ENCODE assay signal across 9 cellular contexts in the genomic region with DNA sequence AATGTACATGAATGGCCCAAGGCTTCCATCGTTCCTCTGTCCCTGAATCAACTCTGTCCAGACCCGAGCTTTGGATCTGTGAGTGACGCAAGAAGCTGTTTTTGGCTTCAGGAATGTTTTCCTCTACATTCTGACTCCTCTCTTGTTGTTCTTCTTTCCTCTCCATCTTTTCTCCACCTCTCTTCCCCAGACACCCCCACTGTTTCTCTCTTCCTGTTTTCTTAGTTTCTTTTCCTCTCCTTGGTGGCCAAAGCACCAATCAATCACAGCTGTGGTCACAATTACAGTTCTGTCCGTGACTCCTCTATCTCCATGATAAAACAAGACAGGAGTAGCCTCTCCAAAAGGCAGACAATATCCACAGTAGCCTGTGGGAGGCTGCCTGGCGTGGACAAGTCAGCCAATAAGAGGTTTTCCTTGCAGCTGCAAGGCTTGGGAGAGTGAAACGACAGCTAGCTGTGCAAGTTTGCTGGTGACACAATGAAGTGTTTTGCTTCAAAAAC. TPM values are rescaled to one million over a fixed set of nuclear protein-coding genes. Genes with fewer than 3 reads are reported as not detected.
DNase-seq lines count a peak whose midpoint lies in the region; ATAC-seq, FAIRE-seq and TF ChIP-seq lines count a peak whose summit lies in the region.
"Had no signal": no experiment of that assay in that cellular context is flagged by ENCODE, and none has a peak within 500 bp of the region (broad histone marks: within the 10 kb centered on the region; RNA-seq: fewer than 3 reads in every experiment).

No MANE protein-coding gene starts in this region.

- ATAC-seq in right lobe of liver (peak; percentile 47 to 68 (median 55)), thoracic aorta (ENCODE audit: insufficient number of reproducible peaks, low FRiP score, low read depth) (peak; percentile 55), GM21717 (IDR thresholded peaks at IDR 0.05; ENCODE audit: unreplicated experiment) (no peak), PC-3 (no peak)
- ATAC-seq: activated T-cell treated with anti-CD3 and anti-CD28 coated beads, Interleukin-2, amount 50 U/mL, for 4 hours had no signal

- no peaks in the 10 kb centered on the region for H4K20me1 ChIP-seq in mammary epithelial cell (ENCODE audit: insufficient read depth, low read length)
- H4K20me1 ChIP-seq in PC-3 (ENCODE audit: low read length), result no peaks in the 10 kb centered on the region

- H3K9me3 ChIP-seq in mammary epithelial cell (replicated peaks; ENCODE audit: insufficient read depth, low read length) (no peaks in the 10 kb centered on the region), right lobe of liver (no peaks in the 10 kb centered on the region), thoracic aorta (no peaks in the 10 kb centered on the region), PC-3 (ENCODE audit: low read length) (no peaks in the 10 kb centered on the region)

- H3K79me2 ChIP-seq in mammary epithelial cell (ENCODE audit: insufficient read depth, low read length), result no peaks in the 10 kb centered on the region
- no peaks in the 10 kb centered on the region for H3K79me2 ChIP-seq in PC-3 (ENCODE audit: low read length)

- no peaks in the 10 kb centered on the region for H3K27me3 ChIP-seq in mammary epithelial cell (ENCODE audit: insufficient read depth, low read length)
- no peaks in the 10 kb centered on the region for H3K27me3 ChIP-seq in right lobe of liver
- H3K27me3 ChIP-seq in thoracic aorta (replicated peaks; ENCODE audit: insufficient read depth), result no peaks in the 10 kb centered on the region
- no peaks in the 10 kb centered on the region for H3K27me3 ChIP-seq in PC-3 (ENCODE audit: low read length)

- CTCF ChIA-PET in mammary epithelial cell (lab: Charles Lee; ENCODE audit: low non-redundant PET), result no interaction called here
- CTCF ChIA-PET in PC-3 (lab: Charles Lee), result no interaction called here

- H3F3A ChIP-seq in PC-3 (ENCODE audit: low read length, unreplicated experiment), result no peaks in the 10 kb centered on the region

- peak; percentile 86 for FAIRE-seq in HTR-8/SVneo (lab: Jason Lieb, UNC)

- BruUV-seq in mammary epithelial cell (replicated peaks; lab: Mats Ljungman, UMichigan) (no TSS peak), PC-3 (replicated peaks; lab: Mats Ljungman, UMichigan) (no TSS peak)

- no peak for TF ChIP-seq POLR2A in right lobe of liver (IDR thresholded peaks at IDR 0.05)

- intact Hi-C loops in mammary epithelial cell (cut with micrococcal nuclease) (loop anchor here (5.0 to 10.0 kb wide), 2 partner anchors 204 to 653 kb away; no protein-coding TSS in a partner anchor), right lobe of liver (cut with DNase I) (no loop called here), PC-3 (cut with micrococcal nuclease) (no loop called here)

- peak overlapping the region; percentile 45 for H3K4me2 ChIP-seq in mammary epithelial cell (ENCODE audit: insufficient read depth, low read depth, low read length)
- H3K4me2 ChIP-seq in PC-3 (ENCODE audit: low read length), result no peak overlapping the region

- H3K9me2 ChIP-seq in PC-3 (replicated peaks; ENCODE audit: low read length), result no peaks in the 10 kb centered on the region

- 6% methylated on average over 6 of the region's 6 CpGs for WGBS in mammary epithelial cell (ENCODE audit: low coverage, missing lambda C conversion rate)
- 8% methylated on average over 6 of the region's 6 CpGs for WGBS in right lobe of liver (ENCODE audit: insufficient coverage, low coverage, low lambda C conversion rate, missing lambda C conversion rate)

- H2AFZ ChIP-seq in mammary epithelial cell (ENCODE audit: low read depth, low read length) (peak overlapping the region; percentile 87), PC-3 (ENCODE audit: low read length) (no peak overlapping the region)

- DNase-seq in HTR-8/SVneo (ENCODE audit: insufficient read length, low spot score) (no peak), mammary epithelial cell (peak; percentile 23), right lobe of liver (peak in 1 of 3 donors; percentile 66), thoracic aorta (ENCODE audit: low spot score) (no peak), NCI-H774 (lab: John Stamatoyannopoulos, UW) (no peak), PC-3 (no peak)
- DNase-seq in activated naive CD4-positive, alpha-beta T cell treated with Interleukin-2 at 50 U/mL for 16 hours, result no peak
- DNase-seq: activated T-cell treated with anti-CD3 and anti-CD28 coated beads, Interleukin-2, amount 50 U/mL, for 4 hours had no signal

- H3K36me3 ChIP-seq in mammary epithelial cell (ENCODE audit: insufficient read depth, low read length) (no peaks in the 10 kb centered on the region), right lobe of liver (no peaks in the 10 kb centered on the region), thoracic aorta (no peaks in the 10 kb centered on the region), PC-3 (ENCODE audit: low read depth, low read length) (no peaks in the 10 kb centered on the region)

- dilution Hi-C loops in mammary epithelial cell (cut with HindIII; ENCODE audit: low sequenced_read_pairs), result no loop called here

- in situ Hi-C loops in mammary epithelial cell (cut with MboI; ENCODE audit: low sequenced_read_pairs in 2 of 2), result loop anchor here in 1 of 2 donors (5.0 to 25.0 kb wide), 3 partner anchors 136 to 876 kb away; no protein-coding TSS in a partner anchor

- TF ChIP-seq CTCF in mammary epithelial cell (conservative IDR thresholded peaks at IDR 0.05 in 1 of 2, IDR thresholded peaks at IDR 0.05 in 1 of 2; ENCODE audit: extremely low read depth in 1 of 2, insufficient read depth in 1 of 2, low read depth in 1 of 2, low read length in 2 of 2) (no peak), right lobe of liver (IDR thresholded peaks at IDR 0.05) (no peak), thoracic aorta (IDR thresholded peaks at IDR 0.05) (no peak), PC-3 (conservative IDR thresholded peaks at IDR 0.05; ENCODE audit: low read depth, low read length) (no peak)

- no peak overlapping the region for H3K4me3 ChIP-seq in mammary epithelial cell (replicated peaks in 1 of 3; ENCODE audit: insufficient read depth in 1 of 3, low read depth in 2 of 3, low read length in 3 of 3)
- peak overlapping the region in 2 of 3 donors; percentile 14 to 17 for H3K4me3 ChIP-seq in right lobe of liver
- peak overlapping the region; percentile 64 for H3K4me3 ChIP-seq in thoracic aorta
- H3K4me3 ChIP-seq in PC-3 (ENCODE audit: low read length), result no peak overlapping the region

- H3K4me1 ChIP-seq in mammary epithelial cell (ENCODE audit: insufficient read depth, low read length) (peaks cover 5% of the 10 kb centered on the region), right lobe of liver (peaks cover 0 to 78% (median 18%) of the 10 kb centered on the region in 4 donors), thoracic aorta (ENCODE audit: control insufficient read depth in 1 of 2, low read depth in 2 of 2) (peaks cover 0 to 28% of the 10 kb centered on the region in 2 donors), PC-3 (ENCODE audit: insufficient read depth, low read length) (peaks cover 17% of the 10 kb centered on the region)

- POLR2A ChIA-PET in PC-3 (lab: Charles Lee; ENCODE audit: unreplicated experiment), result no interaction called here

- H3K9ac ChIP-seq in mammary epithelial cell (ENCODE audit: insufficient read depth, low read length), result no peak overlapping the region
- no peak overlapping the region for H3K9ac ChIP-seq in PC-3 (ENCODE audit: low read length)

- H3K27ac ChIP-seq in mammary epithelial cell (ENCODE audit: insufficient read depth, low read depth, low read length) (no peak overlapping the region), right lobe of liver (peak overlapping the region; percentile 55 to 90 (median 75)), thoracic aorta (peak overlapping the region; percentile 53 to 55), PC-3 (ENCODE audit: low read length) (no peak overlapping the region)

RNA-seq across cellular contexts. Expression of a gene that starts 4.9 kb away (rescaled TPM):
- total RNA-seq in mammary epithelial cell, result not detected
- polyA plus RNA-seq in mammary epithelial cell, result not detected
- polyA minus RNA-seq in mammary epithelial cell, result not detected
- not detected for total RNA-seq in right lobe of liver
- total RNA-seq in thoracic aorta, result not detected
- not detected in 2 replicates for total RNA-seq in PC-3 (2014; rRNA removed)
- total RNA-seq: activated T-cell treated with anti-CD3 and anti-CD28 coated beads, Interleukin-2, amount 50 U/mL, for 4 hours had no signal

RNA-seq across cellular contexts. Expression of a gene that starts 28.0 kb away (rescaled TPM):
- total RNA-seq in mammary epithelial cell, result 10 to 100 TPM; 13.9 to 19.0 TPM
- polyA plus RNA-seq in mammary epithelial cell, result 7.5 TPM
- polyA minus RNA-seq in mammary epithelial cell, result 16.3 TPM
- total RNA-seq in right lobe of liver, result 10 to 100 TPM; 13.3 to 29.9 (median 18.5) TPM
- 10 to 100 TPM; 51.3 to 95.2 TPM for total RNA-seq in thoracic aorta
- total RNA-seq in PC-3 (2014; rRNA removed), result 7.3 and 8.3 TPM in 2 replicates

Comparison
In these comparisons a context has a peak if more than half of its experiments do, and no peak if none do; other contexts are left out.
1. H3K27ac ChIP-seq: peak in right lobe of liver (3 of 3) and thoracic aorta (2 of 2); none in mammary epithelial cell (single experiment) and PC-3 (single experiment).
2. H3K4me3 ChIP-seq: peak in right lobe of liver (2 of 3) and thoracic aorta (single experiment); none in mammary epithelial cell (0 of 3) and PC-3 (single experiment).
3. ATAC-seq: peak in right lobe of liver (4 of 4) and thoracic aorta (single experiment); none in GM21717 (single experiment) and PC-3 (single experiment).